In genomic region chr1:179794669-179795068, GRCh38 we compare ENCODE assay signal across 23 cellular contexts. TPM values are rescaled to one million over a fixed set of nuclear protein-coding genes. Genes with fewer than 3 reads are reported as not detected.
DNase-seq lines count a peak whose midpoint lies in the region; ATAC-seq and TF ChIP-seq lines count a peak whose summit lies in the region.
"Had no signal": no experiment of that assay in that cellular context is flagged by ENCODE, and none has a peak within 500 bp of the region (broad histone marks: within the 10 kb centered on the region; RNA-seq: fewer than 3 reads in every experiment).

No MANE protein-coding gene starts in this region.

- H3K27me3 Mint-ChIP-seq in osteocyte (ENCODE audit: unreplicated experiment), result peaks cover 45% of the 10 kb centered on the region
- H3K27me3 Mint-ChIP-seq: brain had no signal

- no peak overlapping the region for H3K27ac Mint-ChIP-seq in osteocyte (ENCODE audit: unreplicated experiment)
- H3K27ac Mint-ChIP-seq: activated CD4-positive, alpha-beta T cell treated with anti-CD3 and anti-CD28 coated beads, Interleukin-2, amount 10 ng/mL, durations not matched to agents 24 days and 14 days; brain; CD14-positive monocyte; naive B cell had no signal

- H3K4me1 ChIP-seq in foreskin keratinocyte, result peaks cover 10% of the 10 kb centered on the region
- H3K4me1 ChIP-seq: esophagus muscularis mucosa, psoas muscle, stomach, vagina had no signal

- H3K4me1 Mint-ChIP-seq in osteocyte (ENCODE audit: unreplicated experiment), result no peaks in the 10 kb centered on the region
- H3K4me1 Mint-ChIP-seq: activated CD4-positive, alpha-beta T cell treated with anti-CD3 and anti-CD28 coated beads, Interleukin-2, amount 10 ng/mL, durations not matched to agents 24 days and 14 days; naive B cell had no signal

- H3K27ac ChIP-seq in foreskin keratinocyte, result no peak overlapping the region
- H3K27ac ChIP-seq: dorsolateral prefrontal cortex, esophagus muscularis mucosa, psoas muscle, stomach, vagina had no signal

- DNase-seq in NCI-H82 (lab: John Stamatoyannopoulos, UW), result peak; percentile 31
- no peak for DNase-seq in NCI-H82 treated with DMSO at 0.1 percent for 48 hours (lab: John Stamatoyannopoulos, UW; ENCODE audit: unreplicated experiment)
- no peak for DNase-seq in foreskin keratinocyte
- no peak for DNase-seq in omental fat pad (ENCODE audit: low spot score)
- DNase-seq in osteocyte (ENCODE audit: extremely low spot score, unreplicated experiment), result no peak
- DNase-seq in stimulated activated CD4-positive, alpha-beta T cell treated with anti-CD3 and anti-CD28 coated beads, Interleukin-4, amount 100 ng/mL, for 24 hours, result no peak
- DNase-seq: activated CD4-positive, alpha-beta T cell treated with anti-CD3 and anti-CD28 coated beads, Interleukin-2, amount 10 ng/mL, durations not matched to agents 24 days and 14 days; activated naive CD4-positive, alpha-beta T cell; dorsolateral prefrontal cortex; IMR-90; naive B cell; NCI-H1105; NK-92 treated with Interleukin-12 subunit alpha and Interleukin-12 subunit beta, amount 100 ng/mL, for 24 hours; psoas muscle; SHP77; stomach had no signal

- ATAC-seq in SK-N-SH treated with all-trans-retinoic acid at 6 μM for 48 hours (no peak; the same call in 2 of the 3 replicates), foreskin keratinocyte (peak; percentile 63), omental fat pad (ENCODE audit: low FRiP score) (peak; percentile 71), HG03442 (IDR thresholded peaks at IDR 0.05; ENCODE audit: unreplicated experiment) (no peak)
- ATAC-seq: psoas muscle had no signal

- H3K27me3 ChIP-seq in foreskin keratinocyte, result peaks cover 2% of the 10 kb centered on the region
- H3K27me3 ChIP-seq: dorsolateral prefrontal cortex, esophagus muscularis mucosa, stomach, vagina had no signal

- H3K9me3 Mint-ChIP-seq in osteocyte (ENCODE audit: unreplicated experiment), result no peaks in the 10 kb centered on the region
- H3K9me3 Mint-ChIP-seq: activated CD4-positive, alpha-beta T cell treated with anti-CD3 and anti-CD28 coated beads, Interleukin-2, amount 10 ng/mL, durations not matched to agents 24 days and 14 days; brain had no signal

- TF ChIP-seq CTCF in foreskin keratinocyte (conservative IDR thresholded peaks at IDR 0.05), result no peak
- no peak for TF ChIP-seq CTCF in omental fat pad (IDR thresholded peaks at IDR 0.05)
- TF ChIP-seq CTCF in osteocyte (IDR thresholded peaks at IDR 0.05), result no peak

- no peaks in the 10 kb centered on the region for H3K36me3 Mint-ChIP-seq in osteocyte (ENCODE audit: unreplicated experiment)
- H3K36me3 Mint-ChIP-seq: brain, CD14-positive monocyte, naive B cell had no signal

- no peak overlapping the region for H3K4me3 Mint-ChIP-seq in osteocyte (ENCODE audit: unreplicated experiment)
- H3K4me3 Mint-ChIP-seq: activated CD4-positive, alpha-beta T cell treated with anti-CD3 and anti-CD28 coated beads, Interleukin-2, amount 10 ng/mL, durations not matched to agents 24 days and 14 days; brain; CD14-positive monocyte; naive B cell had no signal

TF ChIP-seq in SK-N-SH treated with all-trans-retinoic acid at 6 μM for 48 hours, 23 proteins besides CTCF, POLR2A, EP300 and RAD21:
- TF ChIP-seq ZNF70 (CRISPR knock-in tag; IDR thresholded peaks at IDR 0.05) (peak; percentile 51; the same call in 1 of the 2 replicates), GLIS3 (CRISPR knock-in tag; IDR thresholded peaks at IDR 0.05) (0 out of 2 replicates have a peak, but pooled peaks have one; percentile 20), TCF4 (CRISPR knock-in tag; IDR thresholded peaks at IDR 0.05; ENCODE audit: borderline replicate concordance) (peak; percentile 86), ZNF565 (CRISPR knock-in tag; conservative IDR thresholded peaks at IDR 0.05; ENCODE audit: low read depth) (no peak), ZFP3 (CRISPR knock-in tag; IDR thresholded peaks at IDR 0.05) (peak; percentile 75), ISL1 (CRISPR knock-in tag; IDR thresholded peaks at IDR 0.05) (peak; percentile 9; the same call in 1 of the 2 replicates), TSHZ2 (CRISPR knock-in tag; IDR thresholded peaks at IDR 0.05) (peak; percentile 76)
- TF ChIP-seq, protein P1, sequence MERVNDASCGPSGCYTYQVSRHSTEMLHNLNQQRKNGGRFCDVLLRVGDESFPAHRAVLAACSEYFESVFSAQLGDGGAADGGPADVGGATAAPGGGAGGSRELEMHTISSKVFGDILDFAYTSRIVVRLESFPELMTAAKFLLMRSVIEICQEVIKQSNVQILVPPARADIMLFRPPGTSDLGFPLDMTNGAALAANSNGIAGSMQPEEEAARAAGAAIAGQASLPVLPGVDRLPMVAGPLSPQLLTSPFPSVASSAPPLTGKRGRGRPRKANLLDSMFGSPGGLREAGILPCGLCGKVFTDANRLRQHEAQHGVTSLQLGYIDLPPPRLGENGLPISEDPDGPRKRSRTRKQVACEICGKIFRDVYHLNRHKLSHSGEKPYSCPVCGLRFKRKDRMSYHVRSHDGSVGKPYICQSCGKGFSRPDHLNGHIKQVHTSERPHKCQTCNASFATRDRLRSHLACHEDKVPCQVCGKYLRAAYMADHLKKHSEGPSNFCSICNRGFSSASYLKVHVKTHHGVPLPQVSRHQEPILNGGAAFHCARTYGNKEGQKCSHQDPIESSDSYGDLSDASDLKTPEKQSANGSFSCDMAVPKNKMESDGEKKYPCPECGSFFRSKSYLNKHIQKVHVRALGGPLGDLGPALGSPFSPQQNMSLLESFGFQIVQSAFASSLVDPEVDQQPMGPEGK (CRISPR knock-in tag; IDR thresholded peaks at IDR 0.05; ENCODE audit: borderline replicate concordance), result no peak

RNA-seq across cellular contexts. Expression of gene FAM163A, which starts 51.6 kb away (rescaled TPM):
- not detected in 2 replicates for total RNA-seq in foreskin keratinocyte
- not detected in 2 replicates for polyA plus RNA-seq in foreskin keratinocyte
- under 1 TPM in 2 of 4 donors, not detected in 2; 0.13 to 0.56 TPM for total RNA-seq in omental fat pad
- not detected in 2 replicates for total RNA-seq in osteocyte
- total RNA-seq: A673; activated CD4-positive, alpha-beta T cell treated with anti-CD3 and anti-CD28 coated beads, Interleukin-2, amount 10 ng/mL, durations not matched to agents 24 days and 14 days; IMR-90 had no signal
- polyA plus RNA-seq: CD14-positive monocyte, IMR-90 had no signal

Comparison
In these comparisons a context has a peak if more than half of its experiments do, and no peak if none do; other contexts are left out.
1. ATAC-seq: peak in foreskin keratinocyte (single experiment) and omental fat pad (single experiment); none in SK-N-SH treated with all-trans-retinoic acid at 6 μM for 48 hours (single experiment) and HG03442 (single experiment).